ENCODE assay signal across 18 cellular contexts in the genomic region with DNA sequence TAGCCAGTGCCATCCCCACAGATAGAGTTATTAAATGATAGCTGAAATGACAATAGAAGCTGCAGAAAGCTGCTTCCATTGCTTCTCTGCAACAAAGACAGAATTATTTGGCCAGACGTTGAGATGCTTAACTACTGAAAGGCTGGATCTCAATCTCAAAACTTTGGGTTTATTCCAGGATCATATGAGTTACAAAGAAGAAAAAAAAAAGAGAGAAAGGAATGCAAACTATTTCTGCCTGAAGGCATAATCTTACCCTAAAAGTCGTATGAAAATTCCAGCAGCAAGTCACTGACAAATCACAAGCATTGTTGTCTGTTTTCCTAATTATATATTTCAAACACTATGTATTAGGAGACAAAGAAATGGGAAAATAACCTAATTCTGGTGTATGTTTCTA. TPM values are rescaled to one million over a fixed set of nuclear protein-coding genes. Genes with fewer than 3 reads are reported as not detected.
DNase-seq lines count a peak whose midpoint lies in the region; ATAC-seq, FAIRE-seq and TF ChIP-seq lines count a peak whose summit lies in the region.
"Had no signal": no experiment of that assay in that cellular context is flagged by ENCODE, and none has a peak within 500 bp of the region (broad histone marks: within the 10 kb centered on the region; RNA-seq: fewer than 3 reads in every experiment).

No MANE protein-coding gene starts in this region.

- H3K4me1 Mint-ChIP-seq in effector memory CD8-positive, alpha-beta T cell (ENCODE audit: low read depth in 2 of 2), result no peaks in the 10 kb centered on the region
- H3K4me1 Mint-ChIP-seq: activated CD4-positive, alpha-beta T cell treated with anti-CD3 and anti-CD28 coated beads, Interleukin-2, amount 10 ng/mL, durations not matched to agents 7 days and 5 days had no signal

- TF ChIP-seq CTCF in astrocyte of the cerebellum (IDR thresholded peaks at IDR 0.05; ENCODE audit: low read depth, low read length, missing control alignments) (no peak), kidney epithelial cell (IDR thresholded peaks at IDR 0.05; ENCODE audit: insufficient read depth, low read length, poor library complexity, severe bottlenecking) (no peak)

- no peaks in the 10 kb centered on the region for H3K36me3 Mint-ChIP-seq in effector memory CD8-positive, alpha-beta T cell (ENCODE audit: insufficient read depth)

- peaks cover 7 to 12% of the 10 kb centered on the region in 2 donors for H3K9me3 Mint-ChIP-seq in effector memory CD8-positive, alpha-beta T cell
- H3K9me3 Mint-ChIP-seq: activated CD4-positive, alpha-beta T cell treated with anti-CD3 and anti-CD28 coated beads, Interleukin-2, amount 10 ng/mL, durations not matched to agents 7 days and 5 days had no signal

- H3K4me3 Mint-ChIP-seq in effector memory CD8-positive, alpha-beta T cell, result no peak overlapping the region
- H3K4me3 Mint-ChIP-seq: activated CD4-positive, alpha-beta T cell treated with anti-CD3 and anti-CD28 coated beads, Interleukin-2, amount 10 ng/mL, durations not matched to agents 7 days and 5 days had no signal

- ATAC-seq in GM18909 (IDR thresholded peaks at IDR 0.05; ENCODE audit: poor library complexity, unreplicated experiment) (no peak), GM18867 (IDR thresholded peaks at IDR 0.05; ENCODE audit: unreplicated experiment) (no peak), HG03175 (IDR thresholded peaks at IDR 0.05; ENCODE audit: unreplicated experiment) (no peak)
- ATAC-seq in effector memory CD8-positive, alpha-beta T cell (replicated peaks), result no peak
- ATAC-seq: GM12878 had no signal

- H3K27ac Mint-ChIP-seq in effector memory CD8-positive, alpha-beta T cell, result no peak overlapping the region
- H3K27ac Mint-ChIP-seq: activated CD4-positive, alpha-beta T cell treated with anti-CD3 and anti-CD28 coated beads, Interleukin-2, amount 10 ng/mL, durations not matched to agents 7 days and 5 days had no signal

- no peaks in the 10 kb centered on the region for H3K27me3 ChIP-seq in kidney epithelial cell (ENCODE audit: control insufficient read depth, insufficient read depth, low read length)
- H3K27me3 ChIP-seq: brain microvascular endothelial cell, spleen, testis had no signal

- no peak for FAIRE-seq in HTR-8/SVneo (lab: Jason Lieb, UNC)
- FAIRE-seq: A204.1, GM12878 had no signal

- H3K4me3 ChIP-seq in astrocyte of the cerebellum (ENCODE audit: low read depth, low read length) (no peak overlapping the region), kidney epithelial cell (ENCODE audit: low read depth, low read length) (no peak overlapping the region)
- H3K4me3 ChIP-seq: GM12878, PC-9, spleen, testis had no signal

- no peaks in the 10 kb centered on the region for H3K36me3 ChIP-seq in kidney epithelial cell (ENCODE audit: control insufficient read depth, insufficient read depth, low read length)
- H3K36me3 ChIP-seq: brain microvascular endothelial cell, spleen had no signal

- no peaks in the 10 kb centered on the region for H3K27me3 Mint-ChIP-seq in effector memory CD8-positive, alpha-beta T cell
- H3K27me3 Mint-ChIP-seq: activated CD4-positive, alpha-beta T cell treated with anti-CD3 and anti-CD28 coated beads, Interleukin-2, amount 10 ng/mL, durations not matched to agents 7 days and 5 days had no signal

- in situ Hi-C loops in astrocyte of the cerebellum (cut with HindIII; ENCODE audit: low sequenced_read_pairs), result no loop called here

- DNase-seq in A172 (ENCODE audit: low spot score), result peak; percentile 44
- DNase-seq in HTR-8/SVneo (ENCODE audit: insufficient read length, low spot score), result peak; percentile 14
- peak; percentile 60 for DNase-seq in astrocyte of the cerebellum (ENCODE audit: low read depth)
- peak; percentile 5 for DNase-seq in kidney epithelial cell (ENCODE audit: low read depth)
- no peak for DNase-seq in effector memory CD8-positive, alpha-beta T cell
- DNase-seq: activated CD4-positive, alpha-beta T cell treated with anti-CD3 and anti-CD28 coated beads, Interleukin-2, amount 10 ng/mL, durations not matched to agents 7 days and 5 days; brain microvascular endothelial cell; DMS53; NCI-H446; PC-9; spleen; testis had no signal

RNA-seq across cellular contexts. Expression of a gene that starts 12.8 kb away (rescaled TPM):
- total RNA-seq in A172 (2014; rRNA removed; shearing (Covaris generic)), result 2.4 and 3.4 TPM in 2 replicates
- total RNA-seq in kidney epithelial cell, result not detected in 2 replicates
- total RNA-seq: activated CD4-positive, alpha-beta T cell treated with anti-CD3 and anti-CD28 coated beads, Interleukin-2, amount 10 ng/mL, durations not matched to agents 7 days and 5 days; GM12878; PC-9; spleen; T-helper 2 cell treated with Interferon-gamma antibody and Interleukin-4, amounts not matched to agents 100 ng/mL and 5 ng/mL, for 36 hours had no signal

Comparison
In these comparisons a context has a peak if more than half of its experiments do, and no peak if none do; other contexts are left out.
1. DNase-seq: peak in A172 (single experiment), HTR-8/SVneo (single experiment), astrocyte of the cerebellum (single experiment) and kidney epithelial cell (single experiment); none in effector memory CD8-positive, alpha-beta T cell (0 of 3).